Comparison of ENCODE assay signal across 9 cellular contexts in the genomic region with DNA sequence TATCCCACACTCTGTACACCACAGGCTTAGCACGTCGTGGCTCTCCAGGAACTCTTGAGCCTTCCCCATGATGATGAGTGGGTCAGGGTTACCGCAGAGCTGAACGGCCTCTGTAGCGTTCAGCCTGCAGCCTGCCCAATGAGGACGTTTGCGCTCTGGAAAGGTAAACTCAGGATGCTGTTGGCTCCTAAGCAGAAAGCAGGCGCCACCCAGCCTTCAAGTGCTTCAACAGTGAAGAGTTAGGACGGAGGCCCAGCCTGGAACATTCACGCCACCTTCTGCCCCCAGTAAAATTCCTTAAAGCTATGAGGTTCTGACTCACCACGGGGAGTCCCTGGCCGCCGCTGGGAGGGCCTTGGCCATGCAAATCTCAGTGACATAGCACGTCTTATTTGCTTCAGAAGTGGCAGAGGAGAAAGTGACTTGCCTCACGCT.
DNase-seq lines count a peak whose midpoint lies in the region; ATAC-seq, FAIRE-seq and TF ChIP-seq lines count a peak whose summit lies in the region.
"Had no signal": no experiment of that assay in that cellular context is flagged by ENCODE, and none has a peak within 500 bp of the region (broad histone marks: within the 10 kb centered on the region; RNA-seq: fewer than 3 reads in every experiment).

No MANE protein-coding gene starts in this region.

- no peak overlapping the region for H3K4me3 ChIP-seq in hepatocyte

- no peak overlapping the region for H2AFZ ChIP-seq in hepatocyte

- TF ChIP-seq CTCF in hepatocyte (IDR thresholded peaks at IDR 0.05; ENCODE audit: poor library complexity), result peak; percentile 21

- no peaks in the 10 kb centered on the region for H3K9me3 ChIP-seq in hepatocyte (ENCODE audit: low read depth)

- peak overlapping the region; percentile 67 for H3K27ac ChIP-seq in hepatocyte

- WGBS in hepatocyte (ENCODE audit: low lambda C conversion rate, missing lambda C conversion rate), result 61% methylated on average over 15 of the region's 15 CpGs

- ATAC-seq in Right ventricle myocardium inferior (peak; percentile 90), GM21526 (IDR thresholded peaks at IDR 0.05; ENCODE audit: low FRiP score, unreplicated experiment) (no peak), HG03457 (IDR thresholded peaks at IDR 0.05; ENCODE audit: unreplicated experiment) (no peak)

- peak; percentile 82 for FAIRE-seq in urothelium cell line (lab: Jason Lieb, UNC)

- DNase-seq in Right ventricle myocardium inferior (ENCODE audit: missing footprints) (no peak), cardiac septum (ENCODE audit: low spot score) (no peak), T1000 (lab: John Stamatoyannopoulos, UW) (peak; percentile 50), hepatocyte (ENCODE audit: low spot score) (peak; percentile 77), urothelium cell line (ENCODE audit: low spot score) (peak; percentile 95), NCI-H1092 treated with DMSO at 0.1 percent for 48 hours (lab: John Stamatoyannopoulos, UW) (no peak)
- DNase-seq: GDM1 had no signal

- H4K20me1 ChIP-seq in hepatocyte (ENCODE audit: insufficient read depth, poor library complexity, severe bottlenecking), result no peaks in the 10 kb centered on the region

- H3K36me3 ChIP-seq in hepatocyte (replicated peaks; ENCODE audit: insufficient read depth, low read depth), result no peaks in the 10 kb centered on the region

- intact Hi-C loops in Right ventricle myocardium inferior (cut with DNase I), result loop anchor here (10.0 kb wide), 1 partner anchor 310 kb away; the partner anchor contains the start of gene CUX1
- intact Hi-C loops in cardiac septum (cut with DNase I), result loop anchor here (10.0 kb wide), 1 partner anchor 440 kb away; no protein-coding TSS in a partner anchor

- peaks cover 20% of the 10 kb centered on the region for H3K4me1 ChIP-seq in hepatocyte (ENCODE audit: insufficient read depth)

- H3K79me2 ChIP-seq in hepatocyte, result peaks cover 2% of the 10 kb centered on the region

- no peaks in the 10 kb centered on the region for H3K9me2 ChIP-seq in hepatocyte (replicated peaks; ENCODE audit: insufficient read depth)

- no peak overlapping the region for H3K4me2 ChIP-seq in hepatocyte

- H3K27me3 ChIP-seq in hepatocyte, result no peaks in the 10 kb centered on the region

Comparison
In these comparisons a context has a peak if more than half of its experiments do, and no peak if none do; other contexts are left out.
1. DNase-seq: peak in T1000 (single experiment), hepatocyte (single experiment) and urothelium cell line (single experiment); none in Right ventricle myocardium inferior (single experiment), cardiac septum (single experiment) and NCI-H1092 treated with DMSO at 0.1 percent for 48 hours (single experiment).